ENCODE assay signal across 8 cellular contexts in genomic region chr14:60250318-60251035, GRCh38. TPM values are rescaled to one million over a fixed set of nuclear protein-coding genes. Genes with fewer than 3 reads are reported as not detected.
DNase-seq lines count a peak whose midpoint lies in the region; ATAC-seq and TF ChIP-seq lines count a peak whose summit lies in the region.

No MANE protein-coding gene starts in this region.

- DNase-seq in Caco-2 (peak in 1 of 2 experiments; percentile 15), HT-29 (ENCODE audit: low spot score) (peak; percentile 25), NCI-H774 (lab: John Stamatoyannopoulos, UW) (no peak), posterior vena cava (ENCODE audit: low spot score) (no peak)

- H3K27ac Mint-ChIP-seq in Caco-2 (ENCODE audit: unreplicated experiment), result peak overlapping the region; percentile 47
- peak overlapping the region; percentile 75 for H3K27ac Mint-ChIP-seq in activated T-helper 17 cell treated with anti-CD3 and anti-CD28 coated beads, Interleukin-2, amount 50 U/mL, for 72 hours
- peak overlapping the region; percentile 99 for H3K27ac Mint-ChIP-seq in stimulated activated memory B cell treated with anti-CD40 and anti-IgM and Interleukin-4, amounts not matched to agents 10 μg/mL and 1 μg/mL and 100 μg/mL, for 72 hours

- TSS peak; percentile 24 for BruUV-seq in Caco-2 (replicated peaks; lab: Mats Ljungman, UMichigan)

- H3K9me3 ChIP-seq in Caco-2, result no peaks in the 10 kb centered on the region
- H3K9me3 ChIP-seq in iPS-18a (ENCODE audit: control insufficient read depth, low read depth, low read length), result no peaks in the 10 kb centered on the region

- no peaks in the 10 kb centered on the region for H3K9me3 Mint-ChIP-seq in Caco-2 (ENCODE audit: unreplicated experiment)
- peaks cover 4% of the 10 kb centered on the region for H3K9me3 Mint-ChIP-seq in activated T-helper 17 cell treated with anti-CD3 and anti-CD28 coated beads, Interleukin-2, amount 50 U/mL, for 72 hours
- H3K9me3 Mint-ChIP-seq in stimulated activated memory B cell treated with anti-CD40 and anti-IgM and Interleukin-4, amounts not matched to agents 10 μg/mL and 1 μg/mL and 100 μg/mL, for 72 hours, result no peaks in the 10 kb centered on the region

- H3K27me3 Mint-ChIP-seq in Caco-2 (ENCODE audit: insufficient read depth, unreplicated experiment), result no peaks in the 10 kb centered on the region
- no peaks in the 10 kb centered on the region for H3K27me3 Mint-ChIP-seq in activated T-helper 17 cell treated with anti-CD3 and anti-CD28 coated beads, Interleukin-2, amount 50 U/mL, for 72 hours
- H3K27me3 Mint-ChIP-seq in stimulated activated memory B cell treated with anti-CD40 and anti-IgM and Interleukin-4, amounts not matched to agents 10 μg/mL and 1 μg/mL and 100 μg/mL, for 72 hours, result no peaks in the 10 kb centered on the region

- peak overlapping the region; percentile 96 for H3K4me3 Mint-ChIP-seq in Caco-2 (ENCODE audit: unreplicated experiment)
- peak overlapping the region; percentile 92 for H3K4me3 Mint-ChIP-seq in activated T-helper 17 cell treated with anti-CD3 and anti-CD28 coated beads, Interleukin-2, amount 50 U/mL, for 72 hours
- peak overlapping the region; percentile 76 for H3K4me3 Mint-ChIP-seq in stimulated activated memory B cell treated with anti-CD40 and anti-IgM and Interleukin-4, amounts not matched to agents 10 μg/mL and 1 μg/mL and 100 μg/mL, for 72 hours

- H3K4me1 ChIP-seq in Caco-2 (peaks cover 25% of the 10 kb centered on the region), iPS-18a (ENCODE audit: control insufficient read depth, low read depth, low read length) (peaks cover 53% of the 10 kb centered on the region)

- H3K4me3 ChIP-seq in Caco-2 (ENCODE audit: low read depth, low read length) (peak overlapping the region; percentile 57), iPS-18a (ENCODE audit: low read length) (peak overlapping the region; percentile 100)

- H3K36me3 Mint-ChIP-seq in Caco-2 (ENCODE audit: insufficient read depth, unreplicated experiment), result peaks cover 21% of the 10 kb centered on the region
- peaks cover 21% of the 10 kb centered on the region for H3K36me3 Mint-ChIP-seq in activated T-helper 17 cell treated with anti-CD3 and anti-CD28 coated beads, Interleukin-2, amount 50 U/mL, for 72 hours (ENCODE audit: low read depth)
- peaks cover 5% of the 10 kb centered on the region for H3K36me3 Mint-ChIP-seq in stimulated activated memory B cell treated with anti-CD40 and anti-IgM and Interleukin-4, amounts not matched to agents 10 μg/mL and 1 μg/mL and 100 μg/mL, for 72 hours

- no peak for ATAC-seq in activated T-helper 17 cell treated with anti-CD3 and anti-CD28 coated beads, Interleukin-2, amount 50 U/mL, for 72 hours (replicated peaks)
- ATAC-seq in stimulated activated memory B cell treated with anti-CD40 and anti-IgM and Interleukin-4, amounts not matched to agents 10 μg/mL and 1 μg/mL and 100 μg/mL, for 72 hours, result no peak
- no peak for ATAC-seq in HG02588 (IDR thresholded peaks at IDR 0.05; ENCODE audit: unreplicated experiment)

- peak overlapping the region; percentile 94 for H3K9ac ChIP-seq in iPS-18a (ENCODE audit: low read length)

- no peak for TF ChIP-seq CTCF in Caco-2 (IDR thresholded peaks at IDR 0.05; ENCODE audit: insufficient read depth in 1 of 2, low read depth in 1 of 2, low read length in 1 of 2, severe bottlenecking in 1 of 2, unreplicated experiment in 1 of 2)

- POLR2A ChIA-PET in Caco-2 (lab: Charles Lee), result interaction anchor here (0.6 kb wide), 1 partner anchor 246 kb away, joined by 3 read pairs; no protein-coding TSS in a partner anchor

- H3K36me3 ChIP-seq in Caco-2 (ENCODE audit: control insufficient read depth, insufficient read depth, low read length), result no peaks in the 10 kb centered on the region
- H3K36me3 ChIP-seq in iPS-18a (ENCODE audit: control insufficient read depth, low read depth, low read length), result no peaks in the 10 kb centered on the region

- H3K27me3 ChIP-seq in Caco-2 (replicated peaks; ENCODE audit: control insufficient read depth, insufficient read depth, low read length) (no peaks in the 10 kb centered on the region), iPS-18a (ENCODE audit: control insufficient read depth, insufficient read depth, low read length) (no peaks in the 10 kb centered on the region)

- H3K27ac ChIP-seq in iPS-18a (ENCODE audit: low read length), result peak overlapping the region; percentile 88

- CTCF ChIA-PET in Caco-2 (lab: Charles Lee), result no interaction called here

- H3K4me1 Mint-ChIP-seq in Caco-2 (ENCODE audit: low read depth, unreplicated experiment), result peaks cover 36% of the 10 kb centered on the region
- peaks cover 39% of the 10 kb centered on the region for H3K4me1 Mint-ChIP-seq in activated T-helper 17 cell treated with anti-CD3 and anti-CD28 coated beads, Interleukin-2, amount 50 U/mL, for 72 hours
- peaks cover 60% of the 10 kb centered on the region for H3K4me1 Mint-ChIP-seq in stimulated activated memory B cell treated with anti-CD40 and anti-IgM and Interleukin-4, amounts not matched to agents 10 μg/mL and 1 μg/mL and 100 μg/mL, for 72 hours

- intact Hi-C loops in Caco-2 (cut with micrococcal nuclease; ENCODE audit: unreplicated experiment), result no loop called here
- intact Hi-C loops in posterior vena cava (cut with DNase I), result no loop called here

RNA-seq across cellular contexts. Expression of gene PPM1A, which starts 1.5 kb away (rescaled TPM):
- total RNA-seq in Caco-2 (2022), result 34.9 and 35.6 TPM in 2 replicates
- 14.1 and 15.8 TPM in 2 replicates for total RNA-seq in HT-29 (2014; rRNA removed; shearing (Covaris generic))
- 10 to 100 TPM; 39.1 to 44.4 TPM for total RNA-seq in activated T-helper 17 cell treated with anti-CD3 and anti-CD28 coated beads, Interleukin-2, amount 50 U/mL, for 72 hours
- total RNA-seq in posterior vena cava, result 10 to 100 TPM; 45.3 to 64.2 TPM

Comparison
In these comparisons a context has a peak if more than half of its experiments do, and no peak if none do; other contexts are left out.
1. H3K27ac Mint-ChIP-seq: peak in every context shown above with its lines; median percentile 99 in stimulated activated memory B cell treated with anti-CD40 and anti-IgM and Interleukin-4, amounts not matched to agents 10 μg/mL and 1 μg/mL and 100 μg/mL, for 72 hours; 75 in activated T-helper 17 cell treated with anti-CD3 and anti-CD28 coated beads, Interleukin-2, amount 50 U/mL, for 72 hours; 47 in Caco-2.